Comparison of ENCODE assay signal across 1 cellular context in genomic region chr2:196798980-196799379, GRCh38.
TF ChIP-seq lines count a peak whose summit lies in the region.

No MANE protein-coding gene starts in this region.

TF ChIP-seq in HEK293, 187 proteins besides CTCF, POLR2A, EP300 and RAD21 (continued from another document):
- TF ChIP-seq PRDM10 (tag by site-specific recombination; IDR thresholded peaks at IDR 0.05): no peak
- TF ChIP-seq ZNF341 (tag by site-specific recombination; IDR thresholded peaks at IDR 0.05; ENCODE audit: low read depth): no peak
- TF ChIP-seq ZNF394 (tag by site-specific recombination; IDR thresholded peaks at IDR 0.05; ENCODE audit: borderline replicate concordance): no peak
